Comparison of ENCODE assay signal across 23 cellular contexts in the genomic region with DNA sequence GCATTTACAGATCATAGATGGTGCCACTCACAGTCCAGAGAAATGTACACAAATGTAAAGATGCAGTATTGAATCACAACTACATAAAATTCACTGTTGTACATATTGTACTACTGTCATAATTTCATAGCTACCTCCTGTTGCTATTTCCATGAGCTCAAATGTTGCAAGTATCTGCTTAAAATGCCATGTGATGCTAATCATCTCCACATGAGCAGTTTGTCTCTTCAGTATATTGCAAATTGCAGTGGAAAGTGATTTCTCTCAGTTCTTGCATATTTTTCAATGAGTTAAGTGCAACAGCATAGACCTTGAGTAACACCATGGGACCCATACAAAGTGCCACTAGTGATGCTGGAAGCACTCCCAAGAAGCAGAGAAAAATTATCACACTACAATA.
"Had no signal": no experiment of that assay in that cellular context is flagged by ENCODE, and none has a peak within 500 bp of the region (broad histone marks: within the 10 kb centered on the region; RNA-seq: fewer than 3 reads in every experiment).

No MANE protein-coding gene starts in this region.

- ATAC-seq: K562, SK-N-SH treated with all-trans-retinoic acid at 6 μM for 48 hours had no signal

- H3K9ac ChIP-seq: KMS-11 had no signal

- DNase-seq: Kasumi-1, MM.1S, NCI-H1092 treated with DMSO at 0.1 percent for 48 hours, NCI-H1436, NCI-H187, NCI-H2029, NCI-H2081 treated with DMSO at 0.1 percent for 48 hours, NCI-H2171, NCI-H226, NCI-H446, NCI-H510A, NCI-H524 treated with DMSO at 0.1 percent for 48 hours, NCI-H69, NCI-H774, Right ventricle myocardium superior, RPMI8226, SIG-M5 had no signal

- H3K4me2 ChIP-seq: KMS-11 had no signal

- H3K27ac ChIP-seq: HL-60, KMS-11 had no signal

- H3K4me3 ChIP-seq: K562 had no signal

- FAIRE-seq: HTR-8/SVneo, K562, RCC 7860 had no signal
